In genomic region chr15:79121571-79121970, GRCh38 we compare ENCODE assay signal across 29 cellular contexts. TPM values are rescaled to one million over a fixed set of nuclear protein-coding genes. Genes with fewer than 3 reads are reported as not detected.
DNase-seq lines count a peak whose midpoint lies in the region; ATAC-seq, FAIRE-seq and TF ChIP-seq lines count a peak whose summit lies in the region.
"Had no signal": no experiment of that assay in that cellular context is flagged by ENCODE, and none has a peak within 500 bp of the region (broad histone marks: within the 10 kb centered on the region; RNA-seq: fewer than 3 reads in every experiment).

No MANE protein-coding gene starts in this region.

- intact Hi-C loops in esophagus muscularis mucosa (cut with DNase I): no loop called here

- H3K9me3 Mint-ChIP-seq in nephron progenitor cell (no peaks in the 10 kb centered on the region), T-cell (no peaks in the 10 kb centered on the region)
- H3K9me3 Mint-ChIP-seq: CD4-positive, alpha-beta memory T cell had no signal

- TF ChIP-seq EP300 in esophagus muscularis mucosa (IDR thresholded peaks at IDR 0.05): no peak

- no peak for ATAC-seq in T-cell (replicated peaks in 1 of 4)
- ATAC-seq: GM12878 had no signal

- H3K27ac Mint-ChIP-seq in nephron progenitor cell (peak overlapping the region; percentile 67), T-cell (no peak overlapping the region)
- H3K27ac Mint-ChIP-seq: CD14-positive monocyte; CD4-positive, alpha-beta memory T cell; CD4-positive, CD25-positive, alpha-beta regulatory T cell; CD8-positive, alpha-beta memory T cell had no signal

- TF ChIP-seq CTCF in bronchial epithelial cell (IDR thresholded peaks at IDR 0.05; ENCODE audit: insufficient read depth, low read length, severe bottlenecking) (no peak), esophagus muscularis mucosa (IDR thresholded peaks at IDR 0.05) (no peak), nephron progenitor cell (IDR thresholded peaks at IDR 0.05) (no peak)

- WGBS in esophagus muscularis mucosa: 80% methylated on average over 7 of the region's 7 CpGs

- POLR2A ChIA-PET in T-cell (lab: Charles Lee): no interaction called here

- no peaks in the 10 kb centered on the region for H3K9me3 ChIP-seq in esophagus muscularis mucosa
- H3K9me3 ChIP-seq: BE2C, BLaER1 had no signal

- TF ChIP-seq POLR2A in esophagus muscularis mucosa (IDR thresholded peaks at IDR 0.05; ENCODE audit: low read depth): no peak

- CTCF ChIA-PET in T-cell (lab: Charles Lee): no interaction called here

- peak; percentile 18 for FAIRE-seq in bronchial epithelial cell (lab: Jason Lieb, UNC)
- FAIRE-seq: A204.1, GM12878, GM12892, GM18507, GM19239 had no signal

- no peak for DNase-seq in bronchial epithelial cell (ENCODE audit: low read depth)
- peak; percentile 90 for DNase-seq in esophagus muscularis mucosa (ENCODE audit: extremely low spot score)
- DNase-seq in nephron progenitor cell: no peak
- DNase-seq in cerebellar cortex (ENCODE audit: low spot score): no peak
- no peak for DNase-seq in anterior cingulate cortex (lab: John Stamatoyannopoulos, UW)
- DNase-seq in T-cell: no peak
- DNase-seq: 8988T; ACHN; BE2C; C1 segment of cervical spinal cord; CD4-positive, alpha-beta memory T cell; CD4-positive, CD25-positive, alpha-beta regulatory T cell; CD8-positive, alpha-beta memory T cell; COR-L47; DMS 273 treated with DMSO at 0.1 percent for 48 hours; DMS153; DMS53; DMS79; DND-41; EL; GDM1 had no signal

- H3K27me3 ChIP-seq in bronchial epithelial cell (ENCODE audit: control insufficient read depth, insufficient read depth, low read length) (no peaks in the 10 kb centered on the region), esophagus muscularis mucosa (no peaks in the 10 kb centered on the region)
- H3K27me3 ChIP-seq: BE2C, BLaER1 had no signal

- no peak overlapping the region for H3K4me3 ChIP-seq in bronchial epithelial cell (ENCODE audit: low read depth, low read length)
- H3K4me3 ChIP-seq in esophagus muscularis mucosa: no peak overlapping the region
- H3K4me3 ChIP-seq: BLaER1, GM12878 had no signal

- H3K36me3 Mint-ChIP-seq in nephron progenitor cell (ENCODE audit: low read depth): no peaks in the 10 kb centered on the region
- H3K36me3 Mint-ChIP-seq in T-cell: no peaks in the 10 kb centered on the region
- H3K36me3 Mint-ChIP-seq: CD14-positive monocyte; CD4-positive, alpha-beta memory T cell; CD4-positive, CD25-positive, alpha-beta regulatory T cell; CD8-positive, alpha-beta memory T cell had no signal

- H3K27me3 Mint-ChIP-seq in nephron progenitor cell (ENCODE audit: low read depth, poor library complexity) (peaks cover 29% of the 10 kb centered on the region), T-cell (peaks cover 15% of the 10 kb centered on the region in 2 donors)

- no peak overlapping the region for H3K27ac ChIP-seq in esophagus muscularis mucosa (replicated peaks in 1 of 4)
- H3K27ac ChIP-seq: BLaER1 had no signal

- H3K4me1 ChIP-seq in esophagus muscularis mucosa: no peaks in the 10 kb centered on the region
- H3K4me1 ChIP-seq: BE2C, BLaER1 had no signal

- H3K4me1 Mint-ChIP-seq in nephron progenitor cell (no peaks in the 10 kb centered on the region), T-cell (no peaks in the 10 kb centered on the region)
- H3K4me1 Mint-ChIP-seq: CD14-positive monocyte; CD4-positive, alpha-beta memory T cell; CD4-positive, CD25-positive, alpha-beta regulatory T cell; CD8-positive, alpha-beta memory T cell had no signal

- H3K4me3 Mint-ChIP-seq in nephron progenitor cell (no peak overlapping the region), T-cell (no peak overlapping the region)
- H3K4me3 Mint-ChIP-seq: CD14-positive monocyte; CD4-positive, alpha-beta memory T cell; CD4-positive, CD25-positive, alpha-beta regulatory T cell; CD8-positive, alpha-beta memory T cell had no signal

- H3K36me3 ChIP-seq in bronchial epithelial cell (ENCODE audit: control insufficient read depth, insufficient read depth, low read length): no peaks in the 10 kb centered on the region
- H3K36me3 ChIP-seq in esophagus muscularis mucosa: no peaks in the 10 kb centered on the region
- H3K36me3 ChIP-seq: BE2C, BLaER1 had no signal

RNA-seq across cellular contexts. Expression of gene RASGRF1, which starts 31.0 kb away (rescaled TPM):
- total RNA-seq in bronchial epithelial cell (under 0.01 TPM in 1 of 2 replicates, not detected in the other), esophagus muscularis mucosa (under 1 TPM in 2 of 4 donors, not detected in 2; 0.17 to 0.23 TPM), T-cell (under 1 TPM in 3 of 5 donors, not detected in 2; 0.09 to 0.49 (median 0.22) TPM)
- total RNA-seq: CD4-positive, alpha-beta memory T cell; CD4-positive, CD25-positive, alpha-beta regulatory T cell; CD8-positive, alpha-beta memory T cell; Daoy had no signal
